9 cellular contexts compared by ENCODE assay signal in the genomic region with DNA sequence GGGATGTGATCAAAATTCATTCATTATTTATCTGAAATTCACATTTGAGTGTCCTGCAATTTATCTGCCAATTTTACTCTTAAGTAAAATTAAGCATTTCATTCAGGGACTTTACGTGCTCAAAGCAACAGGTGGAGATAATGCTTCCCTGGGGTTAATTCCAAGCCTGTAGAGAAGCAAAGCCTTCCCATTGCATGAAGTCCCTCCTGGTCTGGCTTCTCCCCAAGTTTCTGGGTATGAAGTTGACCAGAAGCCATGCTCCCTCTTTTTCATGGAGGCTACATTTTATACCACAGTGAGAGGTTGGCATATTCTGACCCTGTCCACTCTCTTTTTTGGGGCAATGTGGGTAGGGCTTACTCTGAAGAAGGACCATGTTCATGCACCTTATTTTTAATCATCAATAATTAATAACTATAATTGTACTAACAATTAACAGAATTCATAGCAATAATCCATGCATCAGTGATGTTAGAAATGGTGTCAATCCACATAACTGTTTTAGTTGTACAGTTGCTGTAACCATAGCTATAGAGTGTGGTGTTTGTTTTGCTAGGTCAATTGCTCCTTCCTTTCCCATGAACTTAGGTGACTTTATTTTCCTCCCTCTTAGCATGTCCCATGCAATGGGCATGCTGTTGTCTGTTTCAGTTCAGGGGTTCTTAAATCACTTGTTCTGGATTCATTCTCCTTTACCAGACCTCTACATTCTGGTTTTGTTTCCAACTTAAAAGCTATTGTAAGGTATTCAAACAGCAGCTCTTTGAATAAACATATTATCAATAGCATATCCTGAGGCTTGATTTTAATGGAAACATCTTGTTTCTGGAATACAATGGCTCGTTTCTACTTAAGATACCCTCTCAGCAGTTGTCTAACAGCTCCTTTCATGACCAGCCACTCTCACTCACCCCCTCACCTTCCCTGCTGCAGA. TPM values are rescaled to one million over a fixed set of nuclear protein-coding genes. Genes with fewer than 3 reads are reported as not detected.
A peak's percentile ranks its signal among the peaks of the same experiment; 100 is the strongest.
DNase-seq lines count a peak whose midpoint lies in the region; ATAC-seq and TF ChIP-seq lines count a peak whose summit lies in the region.
"Had no signal": no experiment of that assay in that cellular context is flagged by ENCODE, and none has a peak within 500 bp of the region (broad histone marks: within the 10 kb centered on the region; RNA-seq: fewer than 3 reads in every experiment).

No MANE protein-coding gene starts in this region.

- no peaks in the 10 kb centered on the region for H3K36me3 ChIP-seq in transverse colon

- TF ChIP-seq POLR2A in transverse colon (IDR thresholded peaks at IDR 0.05) (no peak), GM18505 (IDR thresholded peaks at IDR 0.05; ENCODE audit: borderline replicate concordance, extremely low read depth, insufficient read depth, insufficient read length) (no peak)

- H3K4me1 Mint-ChIP-seq in activated naive CD4-positive, alpha-beta T cell treated with anti-CD3 and anti-CD28 coated beads, Interleukin-2, amount 50 U/mL, for 24 hours = peaks cover 16% of the 10 kb centered on the region

- peaks cover 45% of the 10 kb centered on the region for H3K27me3 Mint-ChIP-seq in activated naive CD4-positive, alpha-beta T cell treated with anti-CD3 and anti-CD28 coated beads, Interleukin-2, amount 50 U/mL, for 24 hours

- H3K4me3 Mint-ChIP-seq in activated naive CD4-positive, alpha-beta T cell treated with anti-CD3 and anti-CD28 coated beads, Interleukin-2, amount 50 U/mL, for 24 hours = peak overlapping the region; percentile 78

- H3K27ac Mint-ChIP-seq in activated naive CD4-positive, alpha-beta T cell treated with anti-CD3 and anti-CD28 coated beads, Interleukin-2, amount 50 U/mL, for 24 hours = no peak overlapping the region

- TF ChIP-seq EP300 in transverse colon (IDR thresholded peaks at IDR 0.05; ENCODE audit: low read depth) = no peak

- peak overlapping the region; percentile 81 for H3K4me3 ChIP-seq in choroid plexus epithelial cell (ENCODE audit: low read depth, low read length)
- H3K4me3 ChIP-seq in transverse colon = peak overlapping the region; percentile 42 to 66 (median 56)

- peaks cover 26% of the 10 kb centered on the region for H3K27me3 ChIP-seq in transverse colon

- H3K36me3 Mint-ChIP-seq in activated naive CD4-positive, alpha-beta T cell treated with anti-CD3 and anti-CD28 coated beads, Interleukin-2, amount 50 U/mL, for 24 hours = no peaks in the 10 kb centered on the region

- peaks cover 3 to 13% (median 9%) of the 10 kb centered on the region in 4 donors for H3K4me1 ChIP-seq in transverse colon

- intact Hi-C loops in transverse colon (cut with DNase I; ENCODE audit: low total_unique reads) = loop anchor here (5.0 to 10.0 kb wide), 3 partner anchors 52 to 1886 kb away; no protein-coding TSS in a partner anchor

- WGBS in transverse colon (ENCODE audit: low coverage in 1 of 2), 2 donors = 40 to 46% methylated on average over 2 of the region's 2 CpGs

- ATAC-seq in HG02852 (IDR thresholded peaks at IDR 0.05; ENCODE audit: unreplicated experiment) (no peak), GM18505 (IDR thresholded peaks at IDR 0.05; ENCODE audit: unreplicated experiment) (no peak)

- H3K27ac ChIP-seq in transverse colon = peak overlapping the region; percentile 87 to 89 (median 89)

- H3K9me3 Mint-ChIP-seq in activated naive CD4-positive, alpha-beta T cell treated with anti-CD3 and anti-CD28 coated beads, Interleukin-2, amount 50 U/mL, for 24 hours = no peaks in the 10 kb centered on the region

- TF ChIP-seq CTCF in choroid plexus epithelial cell (conservative IDR thresholded peaks at IDR 0.05; ENCODE audit: low read depth, low read length) = no peak
- no peak for TF ChIP-seq CTCF in transverse colon (IDR thresholded peaks at IDR 0.05)

- in situ Hi-C loops in transverse colon (cut with MboI; ENCODE audit: low pct_ligation_motif_present in 1 of 4, low pct_unique_long_range_greater_than_20kb in 1 of 4, low sequenced_read_pairs in 3 of 4) = no loop called here

- DNase-seq in activated naive CD4-positive, alpha-beta T cell treated with Interleukin-2 at 50 U/mL for 16 hours = no peak
- DNase-seq in choroid plexus epithelial cell (ENCODE audit: low read depth) (peak; percentile 79), lung microvascular endothelial cell (ENCODE audit: low read depth in 2 of 2) (peak; percentile 91 to 97), transverse colon (no peak)
- no peak for DNase-seq in activated CD4-positive, alpha-beta T cell treated with anti-CD3 and anti-CD28 coated beads, Interleukin-2, amount 50 U/mL, for 4 hours
- DNase-seq: erythroblast had no signal

- no peaks in the 10 kb centered on the region for H3K9me3 ChIP-seq in transverse colon

RNA-seq across cellular contexts. Expression of a gene that starts 1.5 kb away (rescaled TPM):
- total RNA-seq in lung microvascular endothelial cell (456 and 465 TPM in 2 replicates), transverse colon (10 to 100 TPM; 27.3 to 54.9 (median 40.1) TPM)

Comparison
In these comparisons a context has a peak if more than half of its experiments do, and no peak if none do; other contexts are left out.
1. DNase-seq: peak in choroid plexus epithelial cell (single experiment) and lung microvascular endothelial cell (2 of 2); none in activated naive CD4-positive, alpha-beta T cell treated with Interleukin-2 at 50 U/mL for 16 hours (single experiment), transverse colon (single experiment) and activated CD4-positive, alpha-beta T cell treated with anti-CD3 and anti-CD28 coated beads, Interleukin-2, amount 50 U/mL, for 4 hours (0 of 2).